Comparison of ENCODE assay signal across 25 cellular contexts in genomic region chr5:2740849-2741555, GRCh38. TPM values are rescaled to one million over a fixed set of nuclear protein-coding genes. Genes with fewer than 3 reads are reported as not detected.
DNase-seq lines count a peak whose midpoint lies in the region; ATAC-seq and TF ChIP-seq lines count a peak whose summit lies in the region.
"Had no signal": no experiment of that assay in that cellular context is flagged by ENCODE, and none has a peak within 500 bp of the region (broad histone marks: within the 10 kb centered on the region; RNA-seq: fewer than 3 reads in every experiment).

No MANE protein-coding gene starts in this region.

- no peaks in the 10 kb centered on the region for H3K36me3 ChIP-seq in neural progenitor cell
- H3K36me3 ChIP-seq: Peyer's patch, SJCRH30 had no signal

- no peak for TF ChIP-seq CTCF in AG10803 (conservative IDR thresholded peaks at IDR 0.05; ENCODE audit: low read length)
- TF ChIP-seq CTCF in WTC11 (IDR thresholded peaks at IDR 0.05) = no peak
- TF ChIP-seq CTCF in glutamatergic neuron (IDR thresholded peaks at IDR 0.05; ENCODE audit: partially characterized antibody, unreplicated experiment) = no peak
- TF ChIP-seq CTCF in neural progenitor cell (IDR thresholded peaks at IDR 0.05) = no peak

- no peak overlapping the region; the same call in 1 of the 2 replicates for H3K4me3 ChIP-seq in AG10803 (ENCODE audit: low read length)
- H3K4me3 ChIP-seq in neural progenitor cell = peak overlapping the region; percentile 59
- H3K4me3 ChIP-seq: Peyer's patch, SJCRH30 had no signal

- peaks cover 18% of the 10 kb centered on the region for H3K79me2 ChIP-seq in neural progenitor cell (ENCODE audit: low read depth)

- H3F3A ChIP-seq in neural progenitor cell (ENCODE audit: low read depth) = peaks cover 44% of the 10 kb centered on the region

- H3K4me1 Mint-ChIP-seq in WTC11 (peaks cover 64% of the 10 kb centered on the region), glutamatergic neuron (ENCODE audit: low read depth, unreplicated experiment) (peaks cover 35% of the 10 kb centered on the region), neural progenitor cell (peaks cover 42% of the 10 kb centered on the region)
- H3K4me1 Mint-ChIP-seq: T-cell had no signal

- no peak overlapping the region for H3K9ac ChIP-seq in neural progenitor cell

- POLR2A ChIA-PET in WTC11 (lab: Charles Lee) = interaction anchor here (2.2 kb wide), 1 partner anchor 10 kb away, joined by 18 read pairs; the partner anchor contains the start of gene IRX2

- H3K4me1 ChIP-seq in neural progenitor cell = peaks cover 27% of the 10 kb centered on the region
- H3K4me1 ChIP-seq: SJCRH30 had no signal

- peaks cover 88% of the 10 kb centered on the region for H3K27me3 ChIP-seq in neural progenitor cell
- H3K27me3 ChIP-seq: SJCRH30 had no signal

- H3K27ac Mint-ChIP-seq in WTC11 (no peak overlapping the region), glutamatergic neuron (ENCODE audit: unreplicated experiment) (no peak overlapping the region), neural progenitor cell (no peak overlapping the region)
- H3K27ac Mint-ChIP-seq: activated naive CD4-positive, alpha-beta T cell treated with anti-CD3 and anti-CD28 coated beads, Interleukin-2, amount 50 U/mL, for 72 hours; activated T-helper 1 cell treated with anti-CD3 and anti-CD28 coated beads, Interleukin-12 subunit alpha, Interleukin-12 subunit beta, Interleukin-2, Interleukin-4 antibody, amounts not matched to agents 30 ng/mL and 10 ng/mL and 1 ng/mL, durations not matched to agents 14 hours and 24 hours and 36 hours; natural killer cell treated with Interleukin-12 subunit alpha and Interleukin-12 subunit beta and Interleukin-15 and Interleukin-18, amount 100 ng/mL, for 72 hours; T-cell had no signal

- intact Hi-C loops in left ventricle myocardium superior (cut with micrococcal nuclease) = no loop called here

- ATAC-seq in WTC11 (peak; percentile 1; the same call in 1 of the 2 replicates), left ventricle myocardium superior (no peak)
- ATAC-seq: activated naive CD4-positive, alpha-beta T cell treated with anti-CD3 and anti-CD28 coated beads, Interleukin-2, amount 50 U/mL, for 72 hours; natural killer cell treated with Interleukin-12 subunit alpha and Interleukin-12 subunit beta and Interleukin-15 and Interleukin-18, amount 100 ng/mL, for 72 hours had no signal

- peaks cover 63% of the 10 kb centered on the region for H4K20me1 ChIP-seq in neural progenitor cell (ENCODE audit: low read depth)

- H3K9me3 Mint-ChIP-seq in WTC11 (no peaks in the 10 kb centered on the region), glutamatergic neuron (ENCODE audit: unreplicated experiment) (peaks cover 7% of the 10 kb centered on the region), neural progenitor cell (peaks cover 5% of the 10 kb centered on the region)
- H3K9me3 Mint-ChIP-seq: activated naive CD4-positive, alpha-beta T cell treated with anti-CD3 and anti-CD28 coated beads, Interleukin-2, amount 50 U/mL, for 72 hours; activated T-helper 1 cell treated with anti-CD3 and anti-CD28 coated beads, Interleukin-12 subunit alpha, Interleukin-12 subunit beta, Interleukin-2, Interleukin-4 antibody, amounts not matched to agents 30 ng/mL and 10 ng/mL and 1 ng/mL, durations not matched to agents 14 hours and 24 hours and 36 hours; natural killer cell treated with Interleukin-12 subunit alpha and Interleukin-12 subunit beta and Interleukin-15 and Interleukin-18, amount 100 ng/mL, for 72 hours; T-cell had no signal

- CTCF ChIA-PET in WTC11 (lab: Charles Lee) = no interaction called here

- no peak overlapping the region for H3K27ac ChIP-seq in neural progenitor cell
- H3K27ac ChIP-seq: Peyer's patch, SJCRH30 had no signal

- peaks cover 13% of the 10 kb centered on the region for H3K36me3 Mint-ChIP-seq in WTC11
- peaks cover 21% of the 10 kb centered on the region for H3K36me3 Mint-ChIP-seq in glutamatergic neuron (ENCODE audit: unreplicated experiment)
- H3K36me3 Mint-ChIP-seq in neural progenitor cell = peaks cover 17% of the 10 kb centered on the region
- H3K36me3 Mint-ChIP-seq: natural killer cell treated with Interleukin-12 subunit alpha and Interleukin-12 subunit beta and Interleukin-15 and Interleukin-18, amount 100 ng/mL, for 72 hours; T-cell had no signal

- H3K27me3 Mint-ChIP-seq in WTC11 (ENCODE audit: low read depth) (peaks cover 97% of the 10 kb centered on the region), glutamatergic neuron (ENCODE audit: unreplicated experiment) (peaks cover 14% of the 10 kb centered on the region), neural progenitor cell (ENCODE audit: insufficient read depth, low read depth) (peaks cover 21% of the 10 kb centered on the region)

- H3K9me3 ChIP-seq in neural progenitor cell (ENCODE audit: low read depth) = no peaks in the 10 kb centered on the region
- H3K9me3 ChIP-seq: Peyer's patch, SJCRH30 had no signal

- peak overlapping the region; percentile 86 for H3K4me2 ChIP-seq in neural progenitor cell

- H3K4me3 Mint-ChIP-seq in WTC11 (peak overlapping the region; percentile 36), glutamatergic neuron (ENCODE audit: unreplicated experiment) (peak overlapping the region; percentile 64), neural progenitor cell (peak overlapping the region; percentile 74)
- H3K4me3 Mint-ChIP-seq: activated T-helper 1 cell treated with anti-CD3 and anti-CD28 coated beads, Interleukin-12 subunit alpha, Interleukin-12 subunit beta, Interleukin-2, Interleukin-4 antibody, amounts not matched to agents 30 ng/mL and 10 ng/mL and 1 ng/mL, durations not matched to agents 14 hours and 24 hours and 36 hours; natural killer cell treated with Interleukin-12 subunit alpha and Interleukin-12 subunit beta and Interleukin-15 and Interleukin-18, amount 100 ng/mL, for 72 hours had no signal

- DNase-seq in AG10803 (ENCODE audit: low read depth) (peak; percentile 57), WTC11 (ENCODE audit: low spot score) (no peak), glutamatergic neuron (no peak), neural progenitor cell (ENCODE audit: low spot score) (peak; percentile 42), NOMO-1 (lab: John Stamatoyannopoulos, UW; ENCODE audit: unreplicated experiment in 2 of 2) (no peak), left ventricle myocardium superior (no peak)
- DNase-seq in activated CD4-positive, alpha-beta T cell treated with anti-CD3 and anti-CD28 coated beads for 4 hours = no peak
- DNase-seq in stimulated activated naive CD4-positive, alpha-beta T cell treated with Interleukin-2 at 50 U/mL for 16 hours (lab: John Stamatoyannopoulos, UW) = no peak
- DNase-seq: 8988T; activated CD4-positive, alpha-beta T cell treated with anti-CD3 and anti-CD28 coated beads for 48 hours; effector CD4-positive, alpha-beta T cell; Kasumi-1; midbrain; NCI-H1092; NCI-H187 treated with DMSO at 0.1 percent for 48 hours; NCI-H446 treated with DMSO at 0.1 percent for 48 hours; Peyer's patch; SJCRH30; stimulated activated CD4-positive, alpha-beta T cell treated with anti-CD3 and anti-CD28 coated beads, Interleukin-2, amount 100 ng/mL, for 48 hours; stimulated activated naive CD4-positive, alpha-beta T cell; T-cell had no signal

- no peak overlapping the region for H2AFZ ChIP-seq in neural progenitor cell (replicated peaks)

TF ChIP-seq in WTC11, 78 proteins besides CTCF, POLR2A, EP300 and RAD21:
- 0 out of 2 replicates have a peak, but pooled peaks have one; percentile 15 for TF ChIP-seq ZNF416 (CRISPR knock-in tag; IDR thresholded peaks at IDR 0.05)
- TF ChIP-seq FOXK1 (CRISPR knock-in tag; IDR thresholded peaks at IDR 0.05) = no peak

RNA-seq across cellular contexts. Expression of gene IRX2, which starts 10.5 kb away (rescaled TPM):
- 51.5 to 63.2 TPM (median 52.0 TPM) in 3 replicates for total RNA-seq in WTC11 (2021)
- total RNA-seq in glutamatergic neuron (ENCODE audit: unreplicated experiment) = 60.7 TPM
- total RNA-seq in neural progenitor cell (ENCODE audit: low replicate concordance) = 13.7 and 15.4 TPM in 2 replicates
- total RNA-seq in left ventricle myocardium superior = 3.1 TPM
- total RNA-seq: activated naive CD4-positive, alpha-beta T cell treated with anti-CD3 and anti-CD28 coated beads, Interleukin-2, amount 50 U/mL, for 72 hours; activated T-helper 1 cell treated with anti-CD3 and anti-CD28 coated beads, Interleukin-12 subunit alpha, Interleukin-12 subunit beta, Interleukin-2, Interleukin-4 antibody, amounts not matched to agents 30 ng/mL and 10 ng/mL and 1 ng/mL, durations not matched to agents 14 hours and 24 hours and 36 hours; natural killer cell treated with Interleukin-12 subunit alpha and Interleukin-12 subunit beta and Interleukin-15 and Interleukin-18, amount 100 ng/mL, for 72 hours; Peyer's patch; pulmonary artery endothelial cell had no signal

Comparison
In these comparisons a context has a peak if more than half of its experiments do, and no peak if none do; other contexts are left out.
1. DNase-seq: peak in AG10803 (single experiment) and neural progenitor cell (single experiment); none in WTC11 (single experiment), glutamatergic neuron (single experiment), NOMO-1 (0 of 2), activated CD4-positive, alpha-beta T cell treated with anti-CD3 and anti-CD28 coated beads for 4 hours (0 of 2), stimulated activated naive CD4-positive, alpha-beta T cell treated with Interleukin-2 at 50 U/mL for 16 hours (single experiment) and left ventricle myocardium superior (single experiment).
2. Peak in every context shown above with its lines, with median percentiles within 50 percentile points of each other: H3K4me3 Mint-ChIP-seq.